Comparison of ENCODE assay signal across 29 cellular contexts in genomic region chr2:222049946-222050345, GRCh38.
A peak's percentile ranks its signal among the peaks of the same experiment; 100 is the strongest.
DNase-seq lines count a peak whose midpoint lies in the region; ATAC-seq and TF ChIP-seq lines count a peak whose summit lies in the region.
"Had no signal": no experiment of that assay in that cellular context is flagged by ENCODE, and none has a peak within 500 bp of the region (broad histone marks: within the 10 kb centered on the region; RNA-seq: fewer than 3 reads in every experiment).

No MANE protein-coding gene starts in this region.

- H3K9me3 ChIP-seq in lower lobe of right lung, result no peaks in the 10 kb centered on the region
- H3K9me3 ChIP-seq: adrenal gland, Caco-2, ovary, Peyer's patch had no signal

- TF ChIP-seq CTCF in astrocyte of the cerebellum (IDR thresholded peaks at IDR 0.05; ENCODE audit: low read depth, low read length, missing control alignments) (no peak), lower lobe of right lung (IDR thresholded peaks at IDR 0.05) (no peak)

- H3K4me1 ChIP-seq in lower lobe of right lung, result no peaks in the 10 kb centered on the region
- H3K4me1 ChIP-seq: adrenal gland, Peyer's patch had no signal

- H3K36me3 ChIP-seq in lower lobe of right lung, result no peaks in the 10 kb centered on the region
- H3K36me3 ChIP-seq: adrenal gland, cardiac muscle cell, ovary, Peyer's patch had no signal

- in situ Hi-C loops in astrocyte of the cerebellum (cut with HindIII; ENCODE audit: low sequenced_read_pairs), result loop anchor here (25.0 kb wide), 2 partner anchors 262 to 562 kb away; a partner anchor contains a TSS

- intact Hi-C loops in lower lobe of right lung (cut with DNase I), result no loop called here

- DNase-seq in Daoy (ENCODE audit: low read depth), result peak; percentile 15
- DNase-seq in M059J (ENCODE audit: low read depth), result peak; percentile 65
- peak; percentile 20 for DNase-seq in astrocyte of the cerebellum (ENCODE audit: low read depth)
- no peak for DNase-seq in lower lobe of right lung
- DNase-seq in stimulated activated CD4-positive, alpha-beta T cell treated with anti-CD3 and anti-CD28 coated beads, Interleukin-2, amount 100 ng/mL, for 24 hours, result no peak
- DNase-seq in SKM-1 (lab: John Stamatoyannopoulos, UW; ENCODE audit: unreplicated experiment), result no peak
- DNase-seq in putamen (ENCODE audit: low spot score), result no peak
- DNase-seq in NCI-H510A treated with DMSO at 0.1 percent for 48 hours (lab: John Stamatoyannopoulos, UW), result no peak
- DNase-seq: ACHN; activated CD4-positive, alpha-beta T cell treated with anti-CD3 and anti-CD28 coated beads for 4 hours; activated CD8-positive, alpha-beta memory T cell treated with anti-CD3 and anti-CD28 coated beads for 24 hours; activated gamma-delta T cell; activated T-cell treated with anti-CD3 and anti-CD28 coated beads, Interleukin-2, amount 50 U/mL, for 1 hour; adrenal gland; C1 segment of cervical spinal cord; Caco-2; DMS79 treated with DMSO at 0.1 percent for 48 hours; endodermal cell; glutamatergic neuron; MM.1S; natural killer cell; NCI-H1436; NCI-H2107; NCI-H510A; ovary; Peyer's patch; right cardiac atrium had no signal

- H3K27ac ChIP-seq in lower lobe of right lung, result no peak overlapping the region
- H3K27ac ChIP-seq: adrenal gland, cardiac muscle cell, coronary artery, ovary, Peyer's patch had no signal

- no peak overlapping the region for H3K4me3 ChIP-seq in astrocyte of the cerebellum (ENCODE audit: low read depth, low read length)
- H3K4me3 ChIP-seq in lower lobe of right lung, result no peak overlapping the region
- H3K4me3 ChIP-seq: adrenal gland, cardiac muscle cell, coronary artery, ovary, Peyer's patch had no signal

- ATAC-seq in lower lobe of right lung, result peak; percentile 29 to 54
- ATAC-seq: natural killer cell, right cardiac atrium had no signal

- peaks cover 31% of the 10 kb centered on the region for H3K27me3 ChIP-seq in lower lobe of right lung (ENCODE audit: low read depth)
- H3K27me3 ChIP-seq: ovary, Peyer's patch had no signal

Comparison
In these comparisons a context has a peak if more than half of its experiments do, and no peak if none do; other contexts are left out.
1. DNase-seq: peak in Daoy (single experiment), M059J (single experiment) and astrocyte of the cerebellum (single experiment); none in lower lobe of right lung (single experiment), stimulated activated CD4-positive, alpha-beta T cell treated with anti-CD3 and anti-CD28 coated beads, Interleukin-2, amount 100 ng/mL, for 24 hours (0 of 2), SKM-1 (single experiment), putamen (single experiment) and NCI-H510A treated with DMSO at 0.1 percent for 48 hours (single experiment).